In the genomic region with DNA sequence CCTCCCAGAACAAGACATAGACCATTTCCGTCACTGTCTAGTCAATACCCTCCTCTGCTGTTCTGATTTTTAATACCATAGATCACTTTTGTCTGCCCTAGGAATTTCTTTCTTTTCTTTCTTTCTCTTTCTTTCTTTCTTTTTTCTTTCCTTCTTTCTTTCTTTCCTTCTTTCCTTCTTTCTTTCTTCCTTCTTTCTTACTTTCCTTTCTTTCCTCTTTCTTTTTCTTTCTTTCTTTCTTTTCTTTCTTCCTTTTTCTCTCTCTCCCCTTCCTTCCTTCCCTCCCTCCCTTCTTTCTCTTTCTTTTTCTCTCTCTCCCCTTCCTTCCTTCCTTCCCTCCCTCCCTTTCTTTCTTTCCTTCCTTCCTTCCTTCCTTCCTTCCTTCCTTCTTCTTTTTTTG, we compare ENCODE assay signal across 8 cellular contexts.
"Had no signal": no experiment of that assay in that cellular context is flagged by ENCODE, and none has a peak within 500 bp of the region (broad histone marks: within the 10 kb centered on the region; RNA-seq: fewer than 3 reads in every experiment).

No MANE protein-coding gene starts in this region.

- ATAC-seq: GM12878 had no signal

- H3K4me3 ChIP-seq: GM12878 had no signal

- FAIRE-seq: G401.6, GM12878, GM12891, GM12892, GM18507, GM19239 had no signal

- DNase-seq: GDM1, GF-D8 had no signal
